8 cellular contexts compared by ENCODE assay signal in genomic region chr12:50188280-50188781, GRCh38. TPM values are rescaled to one million over a fixed set of nuclear protein-coding genes. Genes with fewer than 3 reads are reported as not detected.
A peak's percentile ranks its signal among the peaks of the same experiment; 100 is the strongest.
DNase-seq lines count a peak whose midpoint lies in the region; ATAC-seq and TF ChIP-seq lines count a peak whose summit lies in the region.

No MANE protein-coding gene starts in this region.

- H3K9me3 Mint-ChIP-seq in activated T-helper 2 cell treated with anti-CD3 and anti-CD28 coated beads, Interferon-gamma antibody, Interleukin-2, Interleukin-4, amounts not matched to agents 10 μg/mL and 5 μg/mL and 100 μg/mL, durations not matched to agents 14 hours and 24 hours and 36 hours: no peaks in the 10 kb centered on the region
- no peaks in the 10 kb centered on the region for H3K9me3 Mint-ChIP-seq in stimulated activated memory B cell treated with anti-CD40 and anti-IgM and Interleukin-4, amounts not matched to agents 10 μg/mL and 1 μg/mL and 100 μg/mL, for 72 hours

- 69% methylated on average over 4 of the region's 4 CpGs for WGBS in right cardiac atrium

- peak; percentile 40 for ATAC-seq in right cardiac atrium
- ATAC-seq in stimulated activated memory B cell treated with anti-CD40 and anti-IgM and Interleukin-4, amounts not matched to agents 10 μg/mL and 1 μg/mL and 100 μg/mL, for 72 hours: no peak

- H3K27me3 Mint-ChIP-seq in activated T-helper 2 cell treated with anti-CD3 and anti-CD28 coated beads, Interferon-gamma antibody, Interleukin-2, Interleukin-4, amounts not matched to agents 10 μg/mL and 5 μg/mL and 100 μg/mL, durations not matched to agents 14 hours and 24 hours and 36 hours (ENCODE audit: low read depth): no peaks in the 10 kb centered on the region
- H3K27me3 Mint-ChIP-seq in stimulated activated memory B cell treated with anti-CD40 and anti-IgM and Interleukin-4, amounts not matched to agents 10 μg/mL and 1 μg/mL and 100 μg/mL, for 72 hours: no peaks in the 10 kb centered on the region

- H3K27me3 ChIP-seq in KMS-11 (ENCODE audit: insufficient read depth, low read depth) (no peaks in the 10 kb centered on the region), right cardiac atrium (ENCODE audit: control insufficient read depth, insufficient read depth) (no peaks in the 10 kb centered on the region), H7 (ENCODE audit: control insufficient read depth, insufficient read depth, low read length) (no peaks in the 10 kb centered on the region)

- H3K4me1 ChIP-seq in KMS-11 (ENCODE audit: low read depth, poor library complexity, severe bottlenecking) (peaks cover 50% of the 10 kb centered on the region), right cardiac atrium (ENCODE audit: control insufficient read depth, insufficient read depth, low read length) (peaks cover 6% of the 10 kb centered on the region)

- peaks cover 71% of the 10 kb centered on the region for H3K4me1 Mint-ChIP-seq in activated T-helper 2 cell treated with anti-CD3 and anti-CD28 coated beads, Interferon-gamma antibody, Interleukin-2, Interleukin-4, amounts not matched to agents 10 μg/mL and 5 μg/mL and 100 μg/mL, durations not matched to agents 14 hours and 24 hours and 36 hours (ENCODE audit: low read depth)
- peaks cover 52% of the 10 kb centered on the region for H3K4me1 Mint-ChIP-seq in stimulated activated memory B cell treated with anti-CD40 and anti-IgM and Interleukin-4, amounts not matched to agents 10 μg/mL and 1 μg/mL and 100 μg/mL, for 72 hours

- H3K27ac ChIP-seq in KMS-11: peak overlapping the region; percentile 79
- H3K27ac ChIP-seq in right cardiac atrium (ENCODE audit: low read length): no peak overlapping the region

- in situ Hi-C loops in ACHN (cut with HindIII; ENCODE audit: low pct_ligation_motif_present, low pct_unique_long_range_greater_than_20kb, low sequenced_read_pairs): no loop called here

- H3K36me3 ChIP-seq in KMS-11 (ENCODE audit: insufficient read depth): no peaks in the 10 kb centered on the region
- peaks cover 5% of the 10 kb centered on the region for H3K36me3 ChIP-seq in H7 (replicated peaks; ENCODE audit: control insufficient read depth, insufficient read depth, low read length)

- peak overlapping the region; percentile 54; the same call in 1 of the 2 replicates for H3K9ac ChIP-seq in KMS-11

- peak overlapping the region; percentile 98 for H3K27ac Mint-ChIP-seq in activated T-helper 2 cell treated with anti-CD3 and anti-CD28 coated beads, Interferon-gamma antibody, Interleukin-2, Interleukin-4, amounts not matched to agents 10 μg/mL and 5 μg/mL and 100 μg/mL, durations not matched to agents 14 hours and 24 hours and 36 hours
- peak overlapping the region; percentile 84 for H3K27ac Mint-ChIP-seq in stimulated activated memory B cell treated with anti-CD40 and anti-IgM and Interleukin-4, amounts not matched to agents 10 μg/mL and 1 μg/mL and 100 μg/mL, for 72 hours

- H2AFZ ChIP-seq in KMS-11 (ENCODE audit: low read depth): peak overlapping the region; percentile 89

- H3K4me3 ChIP-seq in KMS-11 (IDR thresholded peaks at IDR 0.05; ENCODE audit: insufficient read depth, low read depth, low read length): no peak overlapping the region
- no peak overlapping the region for H3K4me3 ChIP-seq in right cardiac atrium (ENCODE audit: low read length)
- H3K4me3 ChIP-seq in H7 (ENCODE audit: insufficient read depth, low read depth, low read length): no peak overlapping the region

- no peaks in the 10 kb centered on the region for H3K9me3 ChIP-seq in right cardiac atrium (ENCODE audit: control insufficient read depth, low read length)

- no peak for TF ChIP-seq CTCF in KMS-11 (conservative IDR thresholded peaks at IDR 0.05; ENCODE audit: low read depth, low read length)

- peaks cover 94% of the 10 kb centered on the region for H3K36me3 Mint-ChIP-seq in activated T-helper 2 cell treated with anti-CD3 and anti-CD28 coated beads, Interferon-gamma antibody, Interleukin-2, Interleukin-4, amounts not matched to agents 10 μg/mL and 5 μg/mL and 100 μg/mL, durations not matched to agents 14 hours and 24 hours and 36 hours (ENCODE audit: low read depth)
- H3K36me3 Mint-ChIP-seq in stimulated activated memory B cell treated with anti-CD40 and anti-IgM and Interleukin-4, amounts not matched to agents 10 μg/mL and 1 μg/mL and 100 μg/mL, for 72 hours: peaks cover 18% of the 10 kb centered on the region

- peak overlapping the region; percentile 95 for H3K4me2 ChIP-seq in KMS-11

- intact Hi-C loops in activated T-helper 2 cell treated with anti-CD3 and anti-CD28 coated beads, Interferon-gamma antibody, Interleukin-2, Interleukin-4, amounts not matched to agents 10 μg/mL and 5 μg/mL and 100 μg/mL, durations not matched to agents 14 hours and 24 hours and 36 hours (cut with micrococcal nuclease): no loop called here
- intact Hi-C loops in right cardiac atrium (cut with DNase I): loop anchor here in 1 of 4 donors (10.0 kb wide), 1 partner anchor 126 kb away; no protein-coding TSS in a partner anchor

- no peaks in the 10 kb centered on the region for H3K79me2 ChIP-seq in KMS-11 (ENCODE audit: insufficient read depth, low read depth)

- H3K4me3 Mint-ChIP-seq in activated T-helper 2 cell treated with anti-CD3 and anti-CD28 coated beads, Interferon-gamma antibody, Interleukin-2, Interleukin-4, amounts not matched to agents 10 μg/mL and 5 μg/mL and 100 μg/mL, durations not matched to agents 14 hours and 24 hours and 36 hours (ENCODE audit: low read depth): peak overlapping the region; percentile 67
- H3K4me3 Mint-ChIP-seq in stimulated activated memory B cell treated with anti-CD40 and anti-IgM and Interleukin-4, amounts not matched to agents 10 μg/mL and 1 μg/mL and 100 μg/mL, for 72 hours: no peak overlapping the region

- DNase-seq in activated T-helper 2 cell treated with anti-CD3 and anti-CD28 coated beads, Interferon-gamma antibody, Interleukin-2, Interleukin-4, amounts not matched to agents 10 μg/mL and 5 μg/mL and 100 μg/mL, durations not matched to agents 14 hours and 24 hours and 36 hours (ENCODE audit: low spot score): no peak
- DNase-seq in right cardiac atrium (no peak), ACHN (no peak), inferior parietal cortex (ENCODE audit: extremely low spot score) (no peak), H7 (no peak), HuH-7.5 (ENCODE audit: low spot score) (no peak)

- no peaks in the 10 kb centered on the region for H4K20me1 ChIP-seq in KMS-11 (ENCODE audit: insufficient read depth)

RNA-seq across cellular contexts. Expression of gene CERS5, which starts 21.2 kb away (rescaled TPM):
- total RNA-seq in activated T-helper 2 cell treated with anti-CD3 and anti-CD28 coated beads, Interferon-gamma antibody, Interleukin-2, Interleukin-4, amounts not matched to agents 10 μg/mL and 5 μg/mL and 100 μg/mL, durations not matched to agents 14 hours and 24 hours and 36 hours: 114 and 115 TPM in 2 replicates
- 10 to 100 TPM; 14.0 to 18.8 (median 17.7) TPM for total RNA-seq in right cardiac atrium
- 15.6 TPM for polyA plus RNA-seq in right cardiac atrium
- 23.9 and 24.6 TPM in 2 replicates for total RNA-seq in H7 (2014; rRNA removed; shearing (Covaris generic))
